Comparison of ENCODE assay signal across 8 cellular contexts in genomic region chr13:48235100-48235813, GRCh38. TPM values are rescaled to one million over a fixed set of nuclear protein-coding genes. Genes with fewer than 3 reads are reported as not detected.
DNase-seq lines count a peak whose midpoint lies in the region; ATAC-seq and TF ChIP-seq lines count a peak whose summit lies in the region.

No MANE protein-coding gene starts in this region.

- no TSS peak for BruUV-seq in PC-9 (replicated peaks; lab: Mats Ljungman, UMichigan)

- H3K36me3 ChIP-seq in PC-9 (ENCODE audit: low read depth) = no peaks in the 10 kb centered on the region
- H3K36me3 ChIP-seq in lung (ENCODE audit: control insufficient read depth in 2 of 2, insufficient read depth in 2 of 2, low read length in 2 of 2) = peaks cover 2 to 3% of the 10 kb centered on the region in 2 donors
- no peaks in the 10 kb centered on the region for H3K36me3 ChIP-seq in thoracic aorta

- H4K20me1 ChIP-seq in PC-9 (ENCODE audit: insufficient read depth) = no peaks in the 10 kb centered on the region

- ATAC-seq in activated CD4-positive, CD25-positive, alpha-beta regulatory T cell treated with anti-CD3 and anti-CD28 coated beads, Interleukin-2, amount 50 U/mL, for 24 hours = peak; percentile 42 to 67
- peak; percentile 40 for ATAC-seq in HG02623 (IDR thresholded peaks at IDR 0.05; ENCODE audit: unreplicated experiment)
- no peak for ATAC-seq in lung (ENCODE audit: insufficient read depth, low FRiP score)
- ATAC-seq in thoracic aorta (ENCODE audit: insufficient number of reproducible peaks, low FRiP score, low read depth) = no peak

- intact Hi-C loops in PC-9 (cut with micrococcal nuclease; ENCODE audit: unreplicated experiment) = loop anchor here (1.0 to 10.0 kb wide), 4 partner anchors 67 to 130 kb away; partner anchors contain the start of gene RB1

- POLR2A ChIA-PET in PC-9 (lab: Charles Lee; ENCODE audit: unreplicated experiment) = interaction anchor here (0.6 to 0.8 kb wide), 3 partner anchors 56 to 299 kb away, joined by 3 to 5 read pairs (median 4); partner anchors contain the start of gene MED4

- H3K4me3 ChIP-seq in PC-9 (0 out of 2 replicates have a peak overlapping the region, but pooled peaks have one; percentile 15), lung (peak overlapping the region; percentile 13), thoracic aorta (peak overlapping the region; percentile 100)

- no peaks in the 10 kb centered on the region; the same call in 1 of the 2 replicates for H3F3A ChIP-seq in PC-9 (ENCODE audit: insufficient read depth, low read depth)

- TF ChIP-seq CTCF in PC-9 (conservative IDR thresholded peaks at IDR 0.05) (no peak), lung (IDR thresholded peaks at IDR 0.05; ENCODE audit: control extremely low read depth, extremely low read depth) (no peak), thoracic aorta (IDR thresholded peaks at IDR 0.05) (no peak)

- no peak for DNase-seq in activated CD4-positive, CD25-positive, alpha-beta regulatory T cell (lab: John Stamatoyannopoulos, UW)
- peak; percentile 39 to 50 for DNase-seq in PC-9
- DNase-seq in dedifferentiated amniotic fluid mesenchymal stem cell (ENCODE audit: extremely low spot score) = peak; percentile 53
- DNase-seq in lung (ENCODE audit: low spot score) = no peak
- DNase-seq in thoracic aorta (ENCODE audit: low spot score) = no peak
- DNase-seq in activated effector memory CD4-positive, alpha-beta T cell treated with Interleukin-2 at 50 U/mL for 16 hours = no peak

- H3K4me2 ChIP-seq in PC-9 = peak overlapping the region; percentile 93

- peaks cover 46% of the 10 kb centered on the region for H3K79me2 ChIP-seq in PC-9 (ENCODE audit: low read depth)

- peaks cover 28% of the 10 kb centered on the region for H3K4me1 ChIP-seq in PC-9 (replicated peaks; ENCODE audit: insufficient read depth)
- peaks cover 9 to 24% of the 10 kb centered on the region in 2 donors for H3K4me1 ChIP-seq in lung (ENCODE audit: control insufficient read depth in 2 of 2, insufficient read depth in 2 of 2, low read length in 2 of 2)
- peaks cover 42 to 59% of the 10 kb centered on the region in 2 donors for H3K4me1 ChIP-seq in thoracic aorta (ENCODE audit: control insufficient read depth in 1 of 2, low read depth in 2 of 2)

- H3K27ac ChIP-seq in PC-9 = no peak overlapping the region
- peak overlapping the region; percentile 75 to 85 for H3K27ac ChIP-seq in lung (ENCODE audit: low read depth in 1 of 2, low read length in 1 of 2)
- H3K27ac ChIP-seq in thoracic aorta = peak overlapping the region; percentile 99 to 100

- 5 to 11% methylated on average over 9 of the region's 9 CpGs for WGBS in lung, 2 donors

- no peak overlapping the region for H2AFZ ChIP-seq in PC-9

- no peaks in the 10 kb centered on the region for H3K9me2 ChIP-seq in PC-9 (ENCODE audit: insufficient read depth)

- no peaks in the 10 kb centered on the region for H3K27me3 ChIP-seq in PC-9 (ENCODE audit: insufficient read depth, low read depth)
- no peaks in the 10 kb centered on the region for H3K27me3 ChIP-seq in lung (ENCODE audit: control insufficient read depth, insufficient read depth)
- no peaks in the 10 kb centered on the region for H3K27me3 ChIP-seq in thoracic aorta (replicated peaks; ENCODE audit: insufficient read depth)

- CTCF ChIA-PET in PC-9 (lab: Charles Lee) = no interaction called here

- H3K9me3 ChIP-seq in PC-9 (ENCODE audit: insufficient read depth, low read depth) (no peaks in the 10 kb centered on the region), lung (ENCODE audit: control insufficient read depth in 2 of 2, insufficient read depth in 1 of 2, low read length in 1 of 2) (no peaks in the 10 kb centered on the region), thoracic aorta (no peaks in the 10 kb centered on the region)

RNA-seq across cellular contexts. Expression of gene ITM2B, which starts 2.3 kb away (rescaled TPM):
- total RNA-seq in PC-9 (2021) (136 and 155 TPM in 2 replicates), lung (100 to 1,000 TPM; 492 to 853 TPM), thoracic aorta (100 to 1,000 TPM; 436 to 638 TPM)
- 100 to 1,000 TPM; 371 to 446 TPM for polyA plus RNA-seq in lung

Comparison
In these comparisons a context has a peak if more than half of its experiments do, and no peak if none do; other contexts are left out.
1. ATAC-seq: peak in activated CD4-positive, CD25-positive, alpha-beta regulatory T cell treated with anti-CD3 and anti-CD28 coated beads, Interleukin-2, amount 50 U/mL, for 24 hours (2 of 2) and HG02623 (single experiment); none in lung (single experiment) and thoracic aorta (single experiment).
2. DNase-seq: peak in PC-9 (2 of 2) and dedifferentiated amniotic fluid mesenchymal stem cell (single experiment); none in activated CD4-positive, CD25-positive, alpha-beta regulatory T cell (0 of 4), lung (single experiment), thoracic aorta (single experiment) and activated effector memory CD4-positive, alpha-beta T cell treated with Interleukin-2 at 50 U/mL for 16 hours (single experiment).
3. H3K4me3 ChIP-seq: peak in every context shown above with its lines; median percentile 100 in thoracic aorta; 15 in PC-9; 13 in lung.